1 cellular context compared by ENCODE assay signal in genomic region chr3:63940389-63940757, GRCh38.
TF ChIP-seq lines count a peak whose summit lies in the region.

No MANE protein-coding gene starts in this region.

TF ChIP-seq in WTC11, 78 proteins besides CTCF, POLR2A, EP300 and RAD21 (continued from another document):
- TF ChIP-seq, protein P1, sequence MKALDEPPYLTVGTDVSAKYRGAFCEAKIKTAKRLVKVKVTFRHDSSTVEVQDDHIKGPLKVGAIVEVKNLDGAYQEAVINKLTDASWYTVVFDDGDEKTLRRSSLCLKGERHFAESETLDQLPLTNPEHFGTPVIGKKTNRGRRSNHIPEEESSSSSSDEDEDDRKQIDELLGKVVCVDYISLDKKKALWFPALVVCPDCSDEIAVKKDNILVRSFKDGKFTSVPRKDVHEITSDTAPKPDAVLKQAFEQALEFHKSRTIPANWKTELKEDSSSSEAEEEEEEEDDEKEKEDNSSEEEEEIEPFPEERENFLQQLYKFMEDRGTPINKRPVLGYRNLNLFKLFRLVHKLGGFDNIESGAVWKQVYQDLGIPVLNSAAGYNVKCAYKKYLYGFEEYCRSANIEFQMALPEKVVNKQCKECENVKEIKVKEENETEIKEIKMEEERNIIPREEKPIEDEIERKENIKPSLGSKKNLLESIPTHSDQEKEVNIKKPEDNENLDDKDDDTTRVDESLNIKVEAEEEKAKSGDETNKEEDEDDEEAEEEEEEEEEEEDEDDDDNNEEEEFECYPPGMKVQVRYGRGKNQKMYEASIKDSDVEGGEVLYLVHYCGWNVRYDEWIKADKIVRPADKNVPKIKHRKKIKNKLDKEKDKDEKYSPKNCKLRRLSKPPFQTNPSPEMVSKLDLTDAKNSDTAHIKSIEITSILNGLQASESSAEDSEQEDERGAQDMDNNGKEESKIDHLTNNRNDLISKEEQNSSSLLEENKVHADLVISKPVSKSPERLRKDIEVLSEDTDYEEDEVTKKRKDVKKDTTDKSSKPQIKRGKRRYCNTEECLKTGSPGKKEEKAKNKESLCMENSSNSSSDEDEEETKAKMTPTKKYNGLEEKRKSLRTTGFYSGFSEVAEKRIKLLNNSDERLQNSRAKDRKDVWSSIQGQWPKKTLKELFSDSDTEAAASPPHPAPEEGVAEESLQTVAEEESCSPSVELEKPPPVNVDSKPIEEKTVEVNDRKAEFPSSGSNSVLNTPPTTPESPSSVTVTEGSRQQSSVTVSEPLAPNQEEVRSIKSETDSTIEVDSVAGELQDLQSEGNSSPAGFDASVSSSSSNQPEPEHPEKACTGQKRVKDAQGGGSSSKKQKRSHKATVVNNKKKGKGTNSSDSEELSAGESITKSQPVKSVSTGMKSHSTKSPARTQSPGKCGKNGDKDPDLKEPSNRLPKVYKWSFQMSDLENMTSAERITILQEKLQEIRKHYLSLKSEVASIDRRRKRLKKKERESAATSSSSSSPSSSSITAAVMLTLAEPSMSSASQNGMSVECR (CRISPR knock-in tag; IDR thresholded peaks at IDR 0.05; ENCODE audit: borderline replicate concordance), result no peak
- TF ChIP-seq ATF3 (CRISPR knock-in tag; conservative IDR thresholded peaks at IDR 0.05), result no peak
